ENCODE assay signal across 22 cellular contexts in genomic region chr9:26271495-26272122, GRCh38.
DNase-seq lines count a peak whose midpoint lies in the region; ATAC-seq, FAIRE-seq and TF ChIP-seq lines count a peak whose summit lies in the region.
"Had no signal": no experiment of that assay in that cellular context is flagged by ENCODE, and none has a peak within 500 bp of the region (broad histone marks: within the 10 kb centered on the region; RNA-seq: fewer than 3 reads in every experiment).

No MANE protein-coding gene starts in this region.

- intact Hi-C loops in lower lobe of right lung (cut with DNase I): no loop called here

- no peak overlapping the region for H3T11ph ChIP-seq in H9 (ENCODE audit: low read length)

- no peaks in the 10 kb centered on the region for H3K27me3 ChIP-seq in H9 (ENCODE audit: insufficient read depth, low read length)
- no peaks in the 10 kb centered on the region for H3K27me3 ChIP-seq in H1 (replicated peaks in 1 of 4; ENCODE audit: control insufficient read depth in 3 of 4, extremely low read depth in 1 of 4, insufficient read depth in 3 of 4, low read length in 3 of 4)
- H3K27me3 ChIP-seq in lower lobe of right lung (ENCODE audit: low read depth): no peaks in the 10 kb centered on the region
- H3K27me3 ChIP-seq in brain microvascular endothelial cell (replicated peaks): no peaks in the 10 kb centered on the region
- H3K27me3 ChIP-seq: SJSA1 had no signal

- H3K4me1 Mint-ChIP-seq in H9: peaks cover 3 to 5% of the 10 kb centered on the region in 2 experiments; a peak in 2 of 4 replicates
- H3K4me1 Mint-ChIP-seq: CD4-positive, CD25-positive, alpha-beta regulatory T cell had no signal

- H2BK120ac ChIP-seq in H9 (ENCODE audit: low read depth, low read length, poor library complexity, severe bottlenecking): no peak overlapping the region
- H2BK120ac ChIP-seq in H1 (replicated peaks; ENCODE audit: low read depth, low read length): no peak overlapping the region

- H2BK12ac ChIP-seq in H9 (ENCODE audit: insufficient read length, low read depth, low read length): no peak overlapping the region
- H2BK12ac ChIP-seq in H1 (ENCODE audit: low read depth, low read length): no peak overlapping the region

- H3K56ac ChIP-seq in H9 (ENCODE audit: insufficient read length, low read depth, low read length) (no peak overlapping the region), H1 (replicated peaks; ENCODE audit: insufficient read length, low read depth, low read length) (no peak overlapping the region)

- no peaks in the 10 kb centered on the region for H3K27me3 Mint-ChIP-seq in H9 (ENCODE audit: low read depth)
- H3K27me3 Mint-ChIP-seq: CD4-positive, CD25-positive, alpha-beta regulatory T cell had no signal

- H2BK15ac ChIP-seq in H9 (ENCODE audit: low read depth, low read length): no peak overlapping the region
- no peak overlapping the region for H2BK15ac ChIP-seq in H1 (ENCODE audit: low read length)

- H2BK5ac ChIP-seq in H9 (ENCODE audit: insufficient read length, low read length) (no peak overlapping the region), H1 (ENCODE audit: low read depth, low read length) (no peak overlapping the region)

- no peak for TF ChIP-seq RAD21 in H1 (IDR thresholded peaks at IDR 0.05 in 1 of 2, conservative IDR thresholded peaks at IDR 0.05 in 1 of 2; ENCODE audit: low read depth in 2 of 2, low read length in 2 of 2)

- H4K91ac ChIP-seq in H9 (ENCODE audit: insufficient read length, low read depth, low read length): no peak overlapping the region
- no peak overlapping the region for H4K91ac ChIP-seq in H1 (replicated peaks; ENCODE audit: insufficient read length, low read length)

- H3K4ac ChIP-seq in H9 (ENCODE audit: low read depth, low read length): no peak overlapping the region
- H3K4ac ChIP-seq in H1 (replicated peaks; ENCODE audit: insufficient read length, low read depth, low read length): no peak overlapping the region

- no peaks in the 10 kb centered on the region; the same call in 1 of the 2 replicates for H3K4me1 ChIP-seq in H9 (ENCODE audit: insufficient read depth, low read length)
- H3K4me1 ChIP-seq in H1 (replicated peaks in 1 of 4; ENCODE audit: control insufficient read depth in 3 of 4, insufficient read depth in 4 of 4, low read length in 3 of 4): no peaks in the 10 kb centered on the region
- H3K4me1 ChIP-seq in lower lobe of right lung: no peaks in the 10 kb centered on the region
- H3K4me1 ChIP-seq: SJSA1 had no signal

- TF ChIP-seq POLR2A in H1 (IDR thresholded peaks at IDR 0.05; ENCODE audit: control extremely low read depth in 1 of 2, low read depth in 2 of 2, low read length in 2 of 2): no peak

- ATAC-seq in lower lobe of right lung: peak; percentile 32 to 41
- no peak for ATAC-seq in HG02798 (IDR thresholded peaks at IDR 0.05; ENCODE audit: poor library complexity, unreplicated experiment)
- ATAC-seq: GM23338, K562 had no signal

- H2AK5ac ChIP-seq in H9 (ENCODE audit: insufficient read length, low read length) (no peak overlapping the region), H1 (ENCODE audit: low read depth, low read length) (no peak overlapping the region)

- H3K36me3 Mint-ChIP-seq in H9 (ENCODE audit: insufficient read depth in 1 of 3, low read depth in 3 of 3): no peaks in the 10 kb centered on the region; a peak in 1 of 7 replicates
- H3K36me3 Mint-ChIP-seq: CD4-positive, CD25-positive, alpha-beta regulatory T cell had no signal

- H3K9me3 ChIP-seq in H9 (ENCODE audit: control insufficient read depth, low read depth, low read length) (no peaks in the 10 kb centered on the region), H1 (ENCODE audit: insufficient read depth in 2 of 2, low read depth in 1 of 2, low read length in 1 of 2) (no peaks in the 10 kb centered on the region), lower lobe of right lung (no peaks in the 10 kb centered on the region)
- H3K9me3 ChIP-seq: SJSA1 had no signal

- in situ Hi-C loops in brain microvascular endothelial cell (cut with HindIII; ENCODE audit: low pct_ligation_motif_present, low sequenced_read_pairs): no loop called here

- TF ChIP-seq EP300 in H1 (IDR thresholded peaks at IDR 0.05; ENCODE audit: borderline replicate concordance in 1 of 2, low read depth in 2 of 2, low read length in 2 of 2): no peak

- H4K20me1 ChIP-seq in H9 (ENCODE audit: control insufficient read depth, insufficient read depth, insufficient read length): no peaks in the 10 kb centered on the region
- no peaks in the 10 kb centered on the region for H4K20me1 ChIP-seq in H1 (replicated peaks in 1 of 2; ENCODE audit: control insufficient read depth in 1 of 2, insufficient read depth in 2 of 2, low read length in 2 of 2)

- no peak overlapping the region for H3K4me3 Mint-ChIP-seq in H9
- H3K4me3 Mint-ChIP-seq: CD4-positive, CD25-positive, alpha-beta regulatory T cell; GM23338 had no signal

- H3K79me1 ChIP-seq in H9 (ENCODE audit: insufficient read depth, low read depth, low read length, poor library complexity, severe bottlenecking): no peaks in the 10 kb centered on the region
- H3K79me1 ChIP-seq in H1 (ENCODE audit: low read depth, low read length): no peaks in the 10 kb centered on the region

- H3K4me2 ChIP-seq in H9 (ENCODE audit: insufficient read depth, insufficient read length, low read length): no peak overlapping the region
- H3K4me2 ChIP-seq in H1 (ENCODE audit: insufficient read depth in 1 of 2, low read depth in 2 of 2, low read length in 2 of 2): no peak overlapping the region
- H3K4me2 ChIP-seq: GM23338 had no signal

- no peak overlapping the region for H2AFZ ChIP-seq in H9 (ENCODE audit: low read length)
- H2AFZ ChIP-seq in H1 (ENCODE audit: low read length): 0 out of 2 replicates have a peak overlapping the region, but pooled peaks have one; percentile 41

- no peaks in the 10 kb centered on the region for H3K36me3 ChIP-seq in H1 (ENCODE audit: control insufficient read depth in 2 of 4, insufficient read depth in 4 of 4, low read length in 3 of 4)
- no peaks in the 10 kb centered on the region for H3K36me3 ChIP-seq in lower lobe of right lung
- H3K36me3 ChIP-seq in brain microvascular endothelial cell (replicated peaks): no peaks in the 10 kb centered on the region
- H3K36me3 ChIP-seq: SJSA1 had no signal

- H3K23ac ChIP-seq in H9 (ENCODE audit: insufficient read length, low read depth, low read length) (no peak overlapping the region), H1 (ENCODE audit: insufficient read length) (no peak overlapping the region)

- POLR2A ChIA-PET in H1 (lab: Charles Lee; ENCODE audit: partially characterized antibody): no interaction called here

- no peak for FAIRE-seq in H1 (lab: Jason Lieb, UNC)
- FAIRE-seq: G401.6, GM12892, GM19239, K562 had no signal

- H3K23me2 ChIP-seq in H9 (ENCODE audit: insufficient read length, low read depth, low read length, poor library complexity, severe bottlenecking) (no peaks in the 10 kb centered on the region), H1 (ENCODE audit: low read depth, low read length) (no peaks in the 10 kb centered on the region)

- H3K9me3 Mint-ChIP-seq in H9: no peaks in the 10 kb centered on the region
- H3K9me3 Mint-ChIP-seq: GM23338 had no signal

- H3K18ac ChIP-seq in H9 (ENCODE audit: insufficient read length, low read depth, low read length): no peak overlapping the region
- H3K18ac ChIP-seq in H1 (ENCODE audit: extremely low read depth, low read length): no peak overlapping the region

- H4K8ac ChIP-seq in H9 (replicated peaks; ENCODE audit: insufficient read length, low read depth, low read length) (no peak overlapping the region), H1 (ENCODE audit: extremely low read depth, insufficient read depth, low read length) (no peak overlapping the region)

- H2BK20ac ChIP-seq in H9 (ENCODE audit: low read depth, low read length, poor library complexity, severe bottlenecking): no peak overlapping the region
- no peak overlapping the region for H2BK20ac ChIP-seq in H1 (ENCODE audit: low read length)

- no peak overlapping the region for H4K5ac ChIP-seq in H9 (ENCODE audit: insufficient read length, low read depth, low read length)
- H4K5ac ChIP-seq in H1 (ENCODE audit: insufficient read length, low read depth, low read length): no peak overlapping the region

- no CpG with 5 or more reads among the region's 6 CpGs for WGBS in H9 (ENCODE audit: extremely low coverage, insufficient read length, low lambda C conversion rate)
- WGBS in H1 (ENCODE audit: extremely low coverage in 1 of 2, insufficient coverage in 1 of 2, insufficient read length in 1 of 2, insufficient replicate concordance in 2 of 2, low coverage in 1 of 2, low lambda C conversion rate in 2 of 2, missing lambda C conversion rate in 1 of 2), 2 experiments: 84% methylated on average over 6 of the region's 6 CpGs; no CpG with 5 or more reads in 1 of the 2 experiments

- CTCF ChIA-PET in H1 (lab: Charles Lee; ENCODE audit: partially characterized antibody): no interaction called here

- H3K14ac ChIP-seq in H9 (ENCODE audit: insufficient read depth, low read length) (peak overlapping the region; percentile 47; the same call in 1 of the 2 replicates), H1 (ENCODE audit: insufficient read length) (no peak overlapping the region)

- DNase-seq in H9 (no peak), NCI-H2081 treated with DMSO at 0.1 percent for 48 hours (lab: John Stamatoyannopoulos, UW) (peak; percentile 56), H1 (ENCODE audit: low read depth in 1 of 2, low spot score in 2 of 2) (no peak), lower lobe of right lung (no peak), brain microvascular endothelial cell (no peak)
- no peak for DNase-seq in activated T-cell treated with anti-CD3 and anti-CD28 coated beads, Interleukin-2, amount 50 U/mL, for 1 hour
- DNase-seq: ACHN; Calu3; CD4-positive, CD25-positive, alpha-beta regulatory T cell; DMS79 treated with DMSO at 0.1 percent for 48 hours; HFFc6; NCI-H1092 treated with DMSO at 0.1 percent for 48 hours; NCI-H446; NCI-H774 had no signal

- no peak for TF ChIP-seq CTCF in H9 (conservative IDR thresholded peaks at IDR 0.05)
- no peak for TF ChIP-seq CTCF in H1 (IDR thresholded peaks at IDR 0.05; ENCODE audit: control extremely low read depth in 1 of 3, insufficient read depth in 1 of 3, low read depth in 1 of 3, low read length in 3 of 3)
- no peak for TF ChIP-seq CTCF in lower lobe of right lung (IDR thresholded peaks at IDR 0.05)
- no peak for TF ChIP-seq CTCF in brain microvascular endothelial cell (IDR thresholded peaks at IDR 0.05; ENCODE audit: low read depth, low read length, missing control alignments)

- no peak overlapping the region for H3K4me3 ChIP-seq in H1 (ENCODE audit: extremely low read depth in 1 of 4, insufficient read depth in 2 of 4, low read depth in 3 of 4, low read length in 4 of 4)
- H3K4me3 ChIP-seq in lower lobe of right lung: no peak overlapping the region
- H3K4me3 ChIP-seq in brain microvascular endothelial cell (ENCODE audit: low read depth, low read length): no peak overlapping the region
- H3K4me3 ChIP-seq: GM23338, K562, SJSA1 had no signal

- H3K27ac Mint-ChIP-seq in H9: no peak overlapping the region
- H3K27ac Mint-ChIP-seq: CD4-positive, CD25-positive, alpha-beta regulatory T cell; GM23338 had no signal

- H3K27ac ChIP-seq in H9 (ENCODE audit: insufficient read length, low read depth, low read length) (no peak overlapping the region), H1 (ENCODE audit: low read depth, low read length) (no peak overlapping the region), lower lobe of right lung (no peak overlapping the region), brain microvascular endothelial cell (no peak overlapping the region)
- H3K27ac ChIP-seq: HL-60, SJSA1 had no signal

- H3K9ac ChIP-seq in H9 (ENCODE audit: extremely low read depth, insufficient read length, low read length) (no peak overlapping the region), H1 (replicated peaks in 1 of 4; ENCODE audit: extremely low read depth in 1 of 4, low read depth in 3 of 4, low read length in 3 of 4) (no peak overlapping the region)

- H3K79me2 ChIP-seq in H9 (ENCODE audit: insufficient read depth, low read length): no peaks in the 10 kb centered on the region
- H3K79me2 ChIP-seq in H1 (ENCODE audit: control insufficient read depth in 1 of 2, insufficient read depth in 2 of 2, low read length in 2 of 2): no peaks in the 10 kb centered on the region
